ENCODE assay signal across 18 cellular contexts in the genomic region with DNA sequence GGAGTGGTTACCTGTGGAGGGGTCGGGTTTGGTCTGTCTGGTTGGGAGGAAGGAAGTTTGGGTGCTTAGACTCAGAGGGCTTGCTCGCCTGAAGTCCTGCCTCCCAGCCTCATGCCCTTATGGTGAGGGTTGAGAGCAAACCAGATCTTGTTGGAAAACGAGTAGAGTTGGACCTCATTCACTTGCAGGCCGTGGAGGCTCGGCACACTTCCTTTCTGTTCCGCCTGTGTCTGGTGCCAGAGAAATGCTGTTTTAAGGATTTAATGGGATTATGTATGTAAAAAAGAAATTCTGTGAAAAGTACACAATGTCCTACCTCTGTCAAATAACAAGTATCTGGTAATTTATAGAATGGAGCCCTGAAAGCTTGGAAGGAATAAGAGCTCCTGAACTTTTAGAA. TPM values are rescaled to one million over a fixed set of nuclear protein-coding genes. Genes with fewer than 3 reads are reported as not detected.
DNase-seq lines count a peak whose midpoint lies in the region; ATAC-seq and TF ChIP-seq lines count a peak whose summit lies in the region.
"Had no signal": no experiment of that assay in that cellular context is flagged by ENCODE, and none has a peak within 500 bp of the region (broad histone marks: within the 10 kb centered on the region; RNA-seq: fewer than 3 reads in every experiment).

No MANE protein-coding gene starts in this region.

- no TSS peak for BruUV-seq in Calu3 (replicated peaks; lab: Mats Ljungman, UMichigan)

- peaks cover 12% of the 10 kb centered on the region for H3K36me3 ChIP-seq in smooth muscle cell (ENCODE audit: low read depth)

- TF ChIP-seq CTCF in Calu3 (IDR thresholded peaks at IDR 0.05; ENCODE audit: unreplicated experiment) = no peak
- TF ChIP-seq CTCF in endothelial cell (IDR thresholded peaks at IDR 0.05; ENCODE audit: unreplicated experiment) = no peak
- TF ChIP-seq CTCF in smooth muscle cell (IDR thresholded peaks at IDR 0.05; ENCODE audit: borderline replicate concordance, insufficient read depth, poor library complexity, severe bottlenecking) = no peak
- no peak for TF ChIP-seq CTCF in glutamatergic neuron (IDR thresholded peaks at IDR 0.05; ENCODE audit: partially characterized antibody, unreplicated experiment)

- peaks cover 94% of the 10 kb centered on the region for H3K36me3 Mint-ChIP-seq in Calu3 (ENCODE audit: insufficient read depth, unreplicated experiment)
- peaks cover 23% of the 10 kb centered on the region for H3K36me3 Mint-ChIP-seq in endothelial cell (ENCODE audit: low read depth, unreplicated experiment)
- H3K36me3 Mint-ChIP-seq in glutamatergic neuron (ENCODE audit: unreplicated experiment) = no peaks in the 10 kb centered on the region

- ATAC-seq in right cardiac atrium (no peak), HG02610 (IDR thresholded peaks at IDR 0.05; ENCODE audit: unreplicated experiment) (no peak), GM18907 (IDR thresholded peaks at IDR 0.05; ENCODE audit: unreplicated experiment) (no peak), GM21717 (IDR thresholded peaks at IDR 0.05; ENCODE audit: unreplicated experiment) (no peak)
- ATAC-seq: A549, HepG2 had no signal

- H3K27ac ChIP-seq in right cardiac atrium (ENCODE audit: low read length) (peak overlapping the region; percentile 87), smooth muscle cell (ENCODE audit: low read depth) (peak overlapping the region; percentile 53)
- H3K27ac ChIP-seq: A549, C4-2B had no signal

- 39% methylated on average over 6 of the region's 6 CpGs for WGBS in right cardiac atrium
- WGBS in smooth muscle cell (ENCODE audit: low lambda C conversion rate) = 35% methylated on average over 6 of the region's 6 CpGs

- H3K4me3 Mint-ChIP-seq in Calu3 (ENCODE audit: low read depth, unreplicated experiment) (no peak overlapping the region), endothelial cell (ENCODE audit: unreplicated experiment) (no peak overlapping the region), glutamatergic neuron (ENCODE audit: unreplicated experiment) (no peak overlapping the region)

- H3K4me1 Mint-ChIP-seq in Calu3 (ENCODE audit: low read depth, unreplicated experiment) = peaks cover 71% of the 10 kb centered on the region
- H3K4me1 Mint-ChIP-seq in endothelial cell (ENCODE audit: unreplicated experiment) = peaks cover 44% of the 10 kb centered on the region
- H3K4me1 Mint-ChIP-seq in glutamatergic neuron (ENCODE audit: low read depth, unreplicated experiment) = no peaks in the 10 kb centered on the region

- H3K9me3 Mint-ChIP-seq in Calu3 (ENCODE audit: low read depth, unreplicated experiment) = no peaks in the 10 kb centered on the region
- no peaks in the 10 kb centered on the region for H3K9me3 Mint-ChIP-seq in endothelial cell (ENCODE audit: unreplicated experiment)
- H3K9me3 Mint-ChIP-seq in glutamatergic neuron (ENCODE audit: unreplicated experiment) = no peaks in the 10 kb centered on the region

- H3K4me1 ChIP-seq in right cardiac atrium (ENCODE audit: control insufficient read depth, insufficient read depth, low read length) (peaks cover 17% of the 10 kb centered on the region), smooth muscle cell (ENCODE audit: low read depth) (peaks cover 8% of the 10 kb centered on the region)
- H3K4me1 ChIP-seq: A549 had no signal

- H4K20me1 ChIP-seq in smooth muscle cell (ENCODE audit: low read depth) = peaks cover 89% of the 10 kb centered on the region

- H3K9ac ChIP-seq in smooth muscle cell (ENCODE audit: low read depth) = no peak overlapping the region

- H3F3A ChIP-seq in smooth muscle cell (ENCODE audit: low read depth) = peaks cover 43% of the 10 kb centered on the region

- H3K9me3 ChIP-seq in right cardiac atrium (ENCODE audit: control insufficient read depth, low read length) (no peaks in the 10 kb centered on the region), smooth muscle cell (replicated peaks; ENCODE audit: low read depth) (no peaks in the 10 kb centered on the region)
- H3K9me3 ChIP-seq: A549, Peyer's patch had no signal

- H3K27me3 Mint-ChIP-seq in Calu3 (ENCODE audit: unreplicated experiment) = no peaks in the 10 kb centered on the region
- H3K27me3 Mint-ChIP-seq in endothelial cell (ENCODE audit: unreplicated experiment) = peaks cover 4% of the 10 kb centered on the region
- no peaks in the 10 kb centered on the region for H3K27me3 Mint-ChIP-seq in glutamatergic neuron (ENCODE audit: unreplicated experiment)

- CTCF ChIA-PET in Calu3 (lab: Charles Lee) = interaction anchor here (0.6 to 0.7 kb wide), 2 partner anchors 12 to 102 kb away, joined by 3 to 6 read pairs; no protein-coding TSS in a partner anchor

- H3K27me3 ChIP-seq in right cardiac atrium (ENCODE audit: control insufficient read depth, insufficient read depth) (no peaks in the 10 kb centered on the region), smooth muscle cell (ENCODE audit: low read depth) (no peaks in the 10 kb centered on the region)
- H3K27me3 ChIP-seq: Peyer's patch had no signal

- H2AFZ ChIP-seq in smooth muscle cell (ENCODE audit: low read depth) = no peak overlapping the region

- peaks cover 89% of the 10 kb centered on the region for H3K79me2 ChIP-seq in smooth muscle cell (ENCODE audit: low read depth)

- peak overlapping the region; percentile 71 for H3K4me2 ChIP-seq in smooth muscle cell
- H3K4me2 ChIP-seq: A549 had no signal

- DNase-seq in Calu3 (no peak), endothelial cell (ENCODE audit: low spot score) (no peak), right cardiac atrium (peak in 1 of 3 donors; percentile 50), smooth muscle cell (lab: John Stamatoyannopoulos, UW; ENCODE audit: unreplicated experiment) (no peak), glutamatergic neuron (no peak)
- DNase-seq: DMS53, H7, Karpas-422, NCI-H1105 treated with DMSO at 0.1 percent for 48 hours, NCI-H187 treated with DMSO at 0.1 percent for 48 hours, NCI-H510A, Peyer's patch had no signal

- H3K4me3 ChIP-seq in right cardiac atrium (ENCODE audit: low read length) (no peak overlapping the region), smooth muscle cell (no peak overlapping the region)
- H3K4me3 ChIP-seq: A549, Peyer's patch had no signal

- peak overlapping the region; percentile 60 for H3K27ac Mint-ChIP-seq in Calu3 (ENCODE audit: unreplicated experiment)
- peak overlapping the region; percentile 41 for H3K27ac Mint-ChIP-seq in endothelial cell (ENCODE audit: unreplicated experiment)
- H3K27ac Mint-ChIP-seq in glutamatergic neuron (ENCODE audit: unreplicated experiment) = no peak overlapping the region

- intact Hi-C loops in Calu3 (cut with micrococcal nuclease; ENCODE audit: unreplicated experiment) (no loop called here), right cardiac atrium (cut with DNase I) (loop anchor here in 1 of 4 donors (10.0 kb wide), 1 partner anchor 256 kb away; no protein-coding TSS in a partner anchor)

RNA-seq across cellular contexts. Expression of gene GATA6, which starts 29.6 kb away (rescaled TPM):
- total RNA-seq in Calu3 (2022) (54.6 and 58.4 TPM in 2 replicates), endothelial cell (ENCODE audit: unreplicated experiment) (23.8 TPM), right cardiac atrium (10 to 100 TPM; 63.2 to 85.8 (median 77.9) TPM), smooth muscle cell (48.5 and 52.5 TPM in 2 replicates), glutamatergic neuron (ENCODE audit: unreplicated experiment) (0.42 TPM)
- polyA plus RNA-seq in right cardiac atrium (52.4 TPM), smooth muscle cell (39.2 and 49.9 TPM in 2 replicates)

Comparison
In these comparisons a context has a peak if more than half of its experiments do, and no peak if none do; other contexts are left out.
1. RNA of gene GATA6, which starts 29.6 kb away (total RNA-seq): 63.2 to 85.8 TPM in right cardiac atrium, 54.6 to 58.4 TPM in Calu3, 48.5 to 52.5 TPM in smooth muscle cell and 23.8 TPM in endothelial cell (single experiment); 0.42 TPM in glutamatergic neuron (single experiment); every median in the first group is over 10 times any median in the second.